8 cellular contexts compared by ENCODE assay signal in genomic region chr15:52262364-52262763, GRCh38. TPM values are rescaled to one million over a fixed set of nuclear protein-coding genes. Genes with fewer than 3 reads are reported as not detected.
DNase-seq lines count a peak whose midpoint lies in the region; ATAC-seq and TF ChIP-seq lines count a peak whose summit lies in the region.

No MANE protein-coding gene starts in this region.

- peak overlapping the region; percentile 34 to 84 (median 74) for H3K27ac ChIP-seq in stomach
- H3K27ac ChIP-seq in RWPE1, result no peak overlapping the region

- WGBS in stomach, 5 donors, result 35 to 60% (median 39%) methylated on average over 5 of the region's 5 CpGs

- H3K4me3 Mint-ChIP-seq in T-helper 1 cell treated with Interleukin-12 subunit alpha and Interleukin-12 subunit beta and Interleukin-4 antibody, amounts not matched to agents 30 μg/mL and 1 μg/mL, for 36 hours, result peak overlapping the region; percentile 67

- intact Hi-C loops in stomach (cut with DNase I; ENCODE audit: low total_unique reads), result loop anchor here (10.0 kb wide), 1 partner anchor 62 kb away; no protein-coding TSS in a partner anchor

- H3K9me3 ChIP-seq in stomach, result no peaks in the 10 kb centered on the region

- H3K4me1 ChIP-seq in stomach, result peaks cover 15 to 36% (median 30%) of the 10 kb centered on the region in 4 donors

- H3K27me3 ChIP-seq in stomach, result no peaks in the 10 kb centered on the region

- H3K36me3 ChIP-seq in stomach, result peaks cover 7 to 40% (median 18%) of the 10 kb centered on the region in 4 donors

- no peaks in the 10 kb centered on the region for H3K9me3 Mint-ChIP-seq in T-helper 1 cell treated with Interleukin-12 subunit alpha and Interleukin-12 subunit beta and Interleukin-4 antibody, amounts not matched to agents 30 μg/mL and 1 μg/mL, for 36 hours
- peaks cover 0 to 8% of the 10 kb centered on the region in 2 donors for H3K9me3 Mint-ChIP-seq in activated naive CD4-positive, alpha-beta T cell treated with anti-CD3 and anti-CD28 coated beads, Interleukin-2, amount 50 U/mL, for 72 hours

- CTCF ChIA-PET in RWPE1 (lab: Yijun Ruan, JAX), result interaction anchor here (1.2 kb wide), 2 partner anchors 29 to 473 kb away, joined by 3 read pairs; no protein-coding TSS in a partner anchor

- no peak for DNase-seq in T-helper 1 cell
- no peak for DNase-seq in activated naive CD4-positive, alpha-beta T cell treated with anti-CD3 and anti-CD28 coated beads, Interleukin-2, amount 50 U/mL, for 72 hours (ENCODE audit: low spot score in 2 of 2)
- DNase-seq in iPS-NIHi7 (ENCODE audit: extremely low spot score), result peak; percentile 54
- DNase-seq in stomach, result no peak
- DNase-seq in RWPE1 (ENCODE audit: low spot score), result no peak
- no peak for DNase-seq in GM19240 (ENCODE audit: insufficient read length, low spot score)
- DNase-seq in NOMO-1 treated with dmso at 0.1 percent for 144 hours (lab: John Stamatoyannopoulos, UW; ENCODE audit: unreplicated experiment), result no peak

- H3K36me3 Mint-ChIP-seq in T-helper 1 cell treated with Interleukin-12 subunit alpha and Interleukin-12 subunit beta and Interleukin-4 antibody, amounts not matched to agents 30 μg/mL and 1 μg/mL, for 36 hours (ENCODE audit: low read depth), result peaks cover 7% of the 10 kb centered on the region
- peaks cover 8 to 12% of the 10 kb centered on the region in 2 donors for H3K36me3 Mint-ChIP-seq in activated naive CD4-positive, alpha-beta T cell treated with anti-CD3 and anti-CD28 coated beads, Interleukin-2, amount 50 U/mL, for 72 hours

- no peak for TF ChIP-seq EP300 in stomach (IDR thresholded peaks at IDR 0.05)

- H3K4me1 Mint-ChIP-seq in T-helper 1 cell treated with Interleukin-12 subunit alpha and Interleukin-12 subunit beta and Interleukin-4 antibody, amounts not matched to agents 30 μg/mL and 1 μg/mL, for 36 hours (ENCODE audit: low read depth), result peaks cover 38% of the 10 kb centered on the region

- POLR2A ChIA-PET in RWPE1 (lab: Yijun Ruan, JAX; ENCODE audit: low non-redundant PET), result no interaction called here

- H3K27ac Mint-ChIP-seq in T-helper 1 cell treated with Interleukin-12 subunit alpha and Interleukin-12 subunit beta and Interleukin-4 antibody, amounts not matched to agents 30 μg/mL and 1 μg/mL, for 36 hours, result peak overlapping the region; percentile 85
- H3K27ac Mint-ChIP-seq in activated naive CD4-positive, alpha-beta T cell treated with anti-CD3 and anti-CD28 coated beads, Interleukin-2, amount 50 U/mL, for 72 hours, result peak overlapping the region; percentile 84 to 96

- H3K4me3 ChIP-seq in stomach, result no peak overlapping the region

- no peak for TF ChIP-seq POLR2A in stomach (IDR thresholded peaks at IDR 0.05)

- TF ChIP-seq CTCF in stomach (IDR thresholded peaks at IDR 0.05) (no peak), RWPE1 (conservative IDR thresholded peaks at IDR 0.05; ENCODE audit: low read depth) (no peak)

- no peak for ATAC-seq in activated naive CD4-positive, alpha-beta T cell treated with anti-CD3 and anti-CD28 coated beads, Interleukin-2, amount 50 U/mL, for 72 hours

- H3K27me3 Mint-ChIP-seq in T-helper 1 cell treated with Interleukin-12 subunit alpha and Interleukin-12 subunit beta and Interleukin-4 antibody, amounts not matched to agents 30 μg/mL and 1 μg/mL, for 36 hours (ENCODE audit: low read depth), result no peaks in the 10 kb centered on the region

RNA-seq across cellular contexts. Expression of gene MYO5C, which starts 33.2 kb away (rescaled TPM):
- total RNA-seq in activated naive CD4-positive, alpha-beta T cell treated with anti-CD3 and anti-CD28 coated beads, Interleukin-2, amount 50 U/mL, for 72 hours, result 1 to 10 TPM; 1.0 to 1.1 TPM
- total RNA-seq in stomach, result 100 to 1,000 TPM in 1 of 5 donors, 10 to 100 TPM in 4; 22.8 to 148 (median 64.3) TPM
- 1 to 10 TPM; 4.3 to 9.0 (median 5.8) TPM for polyA plus RNA-seq in stomach

Comparison
In these comparisons a context has a peak if more than half of its experiments do, and no peak if none do; other contexts are left out.
1. RNA of gene MYO5C, which starts 33.2 kb away (total RNA-seq): 22.8 to 148 TPM in stomach; 1.0 to 1.1 TPM in activated naive CD4-positive, alpha-beta T cell treated with anti-CD3 and anti-CD28 coated beads, Interleukin-2, amount 50 U/mL, for 72 hours; every median in the first group is over 10 times any median in the second.